Comparison of ENCODE assay signal across 18 cellular contexts in genomic region chr2:237048595-237048994, GRCh38. TPM values are rescaled to one million over a fixed set of nuclear protein-coding genes. Genes with fewer than 3 reads are reported as not detected.
DNase-seq lines count a peak whose midpoint lies in the region; ATAC-seq, FAIRE-seq and TF ChIP-seq lines count a peak whose summit lies in the region.
"Had no signal": no experiment of that assay in that cellular context is flagged by ENCODE, and none has a peak within 500 bp of the region (broad histone marks: within the 10 kb centered on the region; RNA-seq: fewer than 3 reads in every experiment).

No MANE protein-coding gene starts in this region.

- H3K79me2 ChIP-seq in HepG2 (ENCODE audit: insufficient read depth, low read length) (no peaks in the 10 kb centered on the region), GM12878 (ENCODE audit: control insufficient read depth, insufficient read depth, low read length) (no peaks in the 10 kb centered on the region)

- BruUV-seq in HepG2 (replicated peaks; lab: Mats Ljungman, UMichigan) (no TSS peak), GM12878 (replicated peaks; lab: Mats Ljungman, UMichigan) (no TSS peak)

- H4K20me1 ChIP-seq in HepG2 (ENCODE audit: insufficient read depth, low read length): no peaks in the 10 kb centered on the region
- H4K20me1 ChIP-seq in GM12878 (ENCODE audit: control insufficient read depth, insufficient read depth): peaks cover 2% of the 10 kb centered on the region; the same call in 1 of the 2 replicates

- H3K9me3 ChIP-seq in HepG2 (ENCODE audit: low read length) (peaks cover 22% of the 10 kb centered on the region), right lobe of liver (no peaks in the 10 kb centered on the region), HEK293 (ENCODE audit: control insufficient read depth, insufficient read depth, low read depth, low read length) (no peaks in the 10 kb centered on the region), GM12878 (replicated peaks; ENCODE audit: control insufficient read depth, insufficient read depth, low read length) (peaks cover 8% of the 10 kb centered on the region; the same call in 2 of the 3 replicates)

- CTCF ChIA-PET in HepG2 (lab: Yijun Ruan, JAX; ENCODE audit: low intra/inter-chr PET ratio, low total read pairs) (no interaction called here), HEK293 (lab: Yijun Ruan, JAX) (interaction anchor here (1.2 kb wide), 1 partner anchor 698 kb away, joined by 3 read pairs; no protein-coding TSS in a partner anchor), GM12878 (lab: Yijun Ruan, JAX) (no interaction called here)

- SMC1A ChIA-PET in GM12878 (lab: Charles Lee; ENCODE audit: uncharacterized antibody, unreplicated experiment): interaction anchor here (1.2 kb wide), 1 partner anchor 10 kb away, joined by 3 read pairs; no protein-coding TSS in a partner anchor

- H3K27ac ChIP-seq in HepG2 (ENCODE audit: extremely low read length, insufficient read depth, low read length) (no peak overlapping the region), right lobe of liver (no peak overlapping the region), HEK293 (ENCODE audit: extremely low read depth, low read depth, low read length) (no peak overlapping the region), GM12878 (ENCODE audit: control insufficient read depth, insufficient read depth) (no peak overlapping the region)

- in situ Hi-C loops in HepG2 (cut with HindIII; ENCODE audit: extremely low pct_ligation_motif_present, low pct_unique_long_range_greater_than_20kb): no loop called here
- in situ Hi-C loops in GM12878 (cut with MboI): no loop called here

- WGBS in HepG2 (ENCODE audit: low lambda C conversion rate): 37% methylated on average over 1 of the region's 1 CpG
- 100% methylated on average over 1 of the region's 1 CpG for WGBS in right lobe of liver (ENCODE audit: insufficient coverage, low coverage, low lambda C conversion rate, missing lambda C conversion rate)
- WGBS in GM12878 (ENCODE audit: insufficient coverage, insufficient replicate concordance, low lambda C conversion rate, missing lambda C conversion rate): 67% methylated on average over 1 of the region's 1 CpG

- TF ChIP-seq EP300 in HepG2 (IDR thresholded peaks at IDR 0.05; ENCODE audit: low read depth in 2 of 2, low read length in 2 of 2) (no peak), HepG2 (CRISPR knock-in tag; IDR thresholded peaks at IDR 0.05; ENCODE audit: borderline replicate concordance) (no peak), GM12878 (IDR thresholded peaks at IDR 0.05; ENCODE audit: borderline replicate concordance in 1 of 2, control insufficient read depth in 1 of 2, low read depth in 2 of 2, low read length in 2 of 2) (no peak)

- H3K4me3 ChIP-seq in HepG2 (replicated peaks in 1 of 3; ENCODE audit: insufficient read depth in 1 of 3, low read depth in 2 of 3, low read length in 3 of 3) (no peak overlapping the region), right lobe of liver (no peak overlapping the region), HEK293 (ENCODE audit: low read depth, low read length) (no peak overlapping the region), GM12878 (no peak overlapping the region)

- H3K36me3 ChIP-seq in HepG2 (replicated peaks in 1 of 2; ENCODE audit: control insufficient read depth in 1 of 2, insufficient read depth in 2 of 2, low read length in 2 of 2) (no peaks in the 10 kb centered on the region), right lobe of liver (no peaks in the 10 kb centered on the region), HEK293 (ENCODE audit: control insufficient read depth in 2 of 2, insufficient read depth in 1 of 2, low read length in 2 of 2) (no peaks in the 10 kb centered on the region), GM12878 (ENCODE audit: control insufficient read depth in 2 of 2, insufficient read depth in 2 of 2, low read length in 1 of 2) (no peaks in the 10 kb centered on the region)

- no peak overlapping the region for H3K4me2 ChIP-seq in HepG2 (ENCODE audit: low read depth, low read length)
- no peak overlapping the region for H3K4me2 ChIP-seq in GM12878 (ENCODE audit: control insufficient read depth, insufficient read depth)

- FAIRE-seq in HepG2 (lab: Jason Lieb, UNC): no peak
- FAIRE-seq in GM12878 (lab: Jason Lieb, UNC): no peak
- FAIRE-seq: GM12891, GM18507, H1 had no signal

- RAD21 ChIA-PET in GM12878 (lab: Charles Lee; ENCODE audit: unreplicated experiment): no interaction called here

- POLR2A ChIA-PET in HepG2 (lab: Yijun Ruan, JAX): no interaction called here
- POLR2A ChIA-PET in HEK293 (lab: Yijun Ruan, JAX): no interaction called here
- POLR2A ChIA-PET in GM12878 (lab: Charles Lee): no interaction called here

- ATAC-seq in HepG2 (no peak), right lobe of liver (no peak), GM12878 (no peak)

- H3K9ac ChIP-seq in HepG2 (ENCODE audit: insufficient read depth, low read depth, low read length): no peak overlapping the region
- H3K9ac ChIP-seq in GM12878 (ENCODE audit: control insufficient read depth, insufficient read depth, low read length): no peak overlapping the region

- DNase-seq in HepG2 (ENCODE audit: low spot score) (no peak), right lobe of liver (no peak), GM12878 (ENCODE audit: low read depth, low spot score) (no peak), OCI-M2 (lab: John Stamatoyannopoulos, UW; ENCODE audit: unreplicated experiment) (no peak), T1000 (lab: John Stamatoyannopoulos, UW) (no peak), H4 (ENCODE audit: low spot score) (no peak)
- DNase-seq: C1 segment of cervical spinal cord; Calu3; CD4-positive, alpha-beta memory T cell; COR-L47; DMS79; EL; GDM1; H9 had no signal

- intact Hi-C loops in HepG2 (cut with micrococcal nuclease; ENCODE audit: unreplicated experiment) (no loop called here), right lobe of liver (cut with DNase I) (no loop called here), GM12878 (cut with micrococcal nuclease; ENCODE audit: unreplicated experiment) (no loop called here)

- H3K4me1 ChIP-seq in HepG2 (ENCODE audit: insufficient read depth, low read length) (no peaks in the 10 kb centered on the region), right lobe of liver (no peaks in the 10 kb centered on the region), HEK293 (ENCODE audit: control insufficient read depth, insufficient read depth, low read length) (no peaks in the 10 kb centered on the region), GM12878 (ENCODE audit: control insufficient read depth, insufficient read depth, low read length) (no peaks in the 10 kb centered on the region)

- TF ChIP-seq CTCF in HepG2 (CRISPR knock-in tag; IDR thresholded peaks at IDR 0.05): no peak
- no peak for TF ChIP-seq CTCF in right lobe of liver (IDR thresholded peaks at IDR 0.05)
- TF ChIP-seq CTCF in HEK293 (tag by site-specific recombination; IDR thresholded peaks at IDR 0.05): no peak
- no peak for TF ChIP-seq CTCF in GM12878 (IDR thresholded peaks at IDR 0.05 in 2 of 3, conservative IDR thresholded peaks at IDR 0.05 in 1 of 3; ENCODE audit: control insufficient read depth in 2 of 3, extremely low read depth in 1 of 3, insufficient read depth in 1 of 3, low read depth in 3 of 3, low read length in 3 of 3)

- TF ChIP-seq RAD21 in HepG2 (CRISPR knock-in tag; IDR thresholded peaks at IDR 0.05) (no peak), GM12878 (IDR thresholded peaks at IDR 0.05; ENCODE audit: insufficient read depth, low read depth, low read length) (no peak)

- H3K27me3 ChIP-seq in HepG2 (ENCODE audit: control insufficient read depth in 1 of 2, insufficient read depth in 2 of 2, low read length in 2 of 2) (no peaks in the 10 kb centered on the region), right lobe of liver (no peaks in the 10 kb centered on the region), GM12878 (replicated peaks in 1 of 2; ENCODE audit: control insufficient read depth in 2 of 2, insufficient read depth in 2 of 2, low read length in 1 of 2) (peaks cover 0 to 9% of the 10 kb centered on the region in 2 experiments; a peak in 3 of 4 replicates)

- H2AFZ ChIP-seq in HepG2 (ENCODE audit: low read length) (no peak overlapping the region), GM12878 (ENCODE audit: control insufficient read depth, low read depth, low read length) (no peak overlapping the region)

- no peak for TF ChIP-seq POLR2A in HepG2 (IDR thresholded peaks at IDR 0.05; ENCODE audit: insufficient read depth in 1 of 2, low read depth in 2 of 2, low read length in 2 of 2)
- TF ChIP-seq POLR2A in right lobe of liver (IDR thresholded peaks at IDR 0.05): no peak
- no peak for TF ChIP-seq POLR2A in GM12878 (IDR thresholded peaks at IDR 0.05; ENCODE audit: low read depth, low read length)

RNA-seq across cellular contexts. Expression of gene COPS8, which starts 37.1 kb away (rescaled TPM):
- total RNA-seq in HepG2 (2016; rRNA removed; fragmentation: Illumina TruSeq; extraction: Trizol): 96.6 and 154 TPM in 2 replicates
- 20.8 and 24.2 TPM in 2 replicates for total RNA-seq in HepG2 (2016; cell fraction: cytosol; rRNA removed; fragmentation: Illumina TruSeq; extraction: Trizol; ENCODE audit: low read depth)
- 99.8 and 164 TPM in 2 replicates for total RNA-seq in HepG2 (2016; cell fraction: insoluble cytoplasmic fraction; rRNA removed; fragmentation: Illumina TruSeq; extraction: Trizol)
- 48.0 and 50.2 TPM in 2 replicates for total RNA-seq in HepG2 (2016; cell fraction: membrane; rRNA removed; fragmentation: Illumina TruSeq; extraction: Trizol)
- 55.6 and 64.2 TPM in 2 replicates for total RNA-seq in HepG2 (2016; cell fraction: nucleus; rRNA removed; fragmentation: Illumina TruSeq; extraction: Trizol)
- 64.8 and 86.3 TPM in 2 replicates for polyA plus RNA-seq in HepG2 (2011; rRNA removed)
- polyA plus RNA-seq in HepG2 (2011; cell fraction: cytosol; rRNA removed): 40.8 and 66.4 TPM in 2 replicates
- polyA plus RNA-seq in HepG2 (2011; cell fraction: nucleus; rRNA removed): 26.2 and 33.6 TPM in 2 replicates
- polyA plus RNA-seq in HepG2 (2012): 31.5 and 57.8 TPM in 2 replicates
- polyA plus RNA-seq in HepG2 (2016; cell fraction: cytosol; fragmentation: Illumina TruSeq; extraction: Trizol; ENCODE audit: low read depth): 26.2 and 26.4 TPM in 2 replicates
- 193 and 198 TPM in 2 replicates for polyA plus RNA-seq in HepG2 (2016; cell fraction: insoluble cytoplasmic fraction; fragmentation: Illumina TruSeq; extraction: Trizol; ENCODE audit: low read depth)
- 44.7 and 48.2 TPM in 2 replicates for polyA plus RNA-seq in HepG2 (2016; cell fraction: membrane; fragmentation: Illumina TruSeq; extraction: Trizol; ENCODE audit: low read depth)
- 75.7 and 79.5 TPM in 2 replicates for polyA plus RNA-seq in HepG2 (2016; cell fraction: nucleus; fragmentation: Illumina TruSeq; extraction: Trizol; ENCODE audit: insufficient read depth, low read depth)
- polyA minus RNA-seq in HepG2 (2011; rRNA and poly(A)+ RNA removed; ENCODE audit: low replicate concordance): 12.8 and 16.1 TPM in 2 replicates
- 35.9 and 41.2 TPM in 2 replicates for polyA minus RNA-seq in HepG2 (2011; cell fraction: cytosol; rRNA and poly(A)+ RNA removed)
- 60.4 and 62.8 TPM in 2 replicates for polyA minus RNA-seq in HepG2 (2011; cell fraction: nucleus; rRNA and poly(A)+ RNA removed)
- total RNA-seq in right lobe of liver: 10 to 100 TPM; 14.3 to 51.5 (median 18.0) TPM
- 57.9 and 66.7 TPM in 2 replicates for total RNA-seq in GM12878 (2013; cell fraction: nucleolus; rRNA removed)
- 85.2 and 97.9 TPM in 2 replicates for total RNA-seq in GM12878 (2014; rRNA removed)
- 63.2 and 63.6 TPM in 2 replicates for total RNA-seq in GM12878 (2014; rRNA removed; fragmentation: Illumina TruSeq; extraction: Trizol)
- 44.0 and 46.6 TPM in 2 replicates for total RNA-seq in GM12878 (2021)
- 15.2 TPM for polyA plus RNA-seq in GM12878 (2011; ENCODE audit: low read depth)
- 108 and 139 TPM in 2 replicates for polyA plus RNA-seq in GM12878 (2011; rRNA removed)
- polyA plus RNA-seq in GM12878 (2011; cell fraction: cytosol; rRNA removed): 55.7 and 60.4 TPM in 2 replicates
- 50.4 and 51.7 TPM in 2 replicates for polyA plus RNA-seq in GM12878 (2011; cell fraction: nucleus; rRNA removed)
- polyA plus RNA-seq in GM12878 (2012): 23.6 and 30.4 TPM in 2 replicates
- 72.2 and 83.4 TPM in 2 replicates for polyA plus RNA-seq in GM12878 (2014; fragmentation: Illumina TruSeq; extraction: Trizol)
- 100 to 1,000 TPM; 106 to 133 TPM for polyA plus RNA-seq in GM12878 (2014; fragmentation: Nextera tagmentation; extraction: Ambion mirVana)
- polyA plus RNA-seq in GM12878 (2014; rRNA removed): 99.0 and 111 TPM in 2 replicates
- polyA plus RNA-seq in GM12878 (2016; fragmentation: Nextera tagmentation; extraction: Ambion mirVana): 100 to 1,000 TPM; 118 to 134 TPM
- polyA minus RNA-seq in GM12878 (2011; rRNA and poly(A)+ RNA removed): 27.8 and 28.5 TPM in 2 replicates
- polyA minus RNA-seq in GM12878 (2011; cell fraction: cytosol; rRNA and poly(A)+ RNA removed): 9.0 and 13.2 TPM in 2 replicates
- polyA minus RNA-seq in GM12878 (2011; cell fraction: nucleus; rRNA and poly(A)+ RNA removed): 16.1 and 23.0 TPM in 2 replicates
- total RNA-seq in H4 (2014; rRNA removed; shearing (Covaris generic)): 184 and 217 TPM in 2 replicates

Comparison
In these comparisons a context has a peak if more than half of its experiments do, and no peak if none do; other contexts are left out.
1. Of the 63 proteins assayed by ChIP-seq in both HepG2 and HEK293: peak only in HepG2: none; only in HEK293: SETDB1 and ZNF280D; in both: none; in neither: 61.